In genomic region chr2:219002395-219003266, GRCh38 we compare ENCODE assay signal across 1 cellular context.
TF ChIP-seq lines count a peak whose summit lies in the region.

No MANE protein-coding gene starts in this region.

TF ChIP-seq in HepG2, 621 proteins besides CTCF, POLR2A, EP300 and RAD21 (continued from another document and continues in another):
- TF ChIP-seq PRDM15 (CRISPR knock-in tag; IDR thresholded peaks at IDR 0.05) (no peak), SRF (IDR thresholded peaks at IDR 0.05; ENCODE audit: low read depth, low read length) (no peak), ZNF296 (CRISPR knock-in tag; conservative IDR thresholded peaks at IDR 0.05) (no peak), ZHX1 (CRISPR knock-in tag; IDR thresholded peaks at IDR 0.05; ENCODE audit: low read depth) (no peak), NR1H2 (CRISPR knock-in tag; IDR thresholded peaks at IDR 0.05; ENCODE audit: borderline replicate concordance, low read depth) (no peak), ZNF549 (CRISPR knock-in tag; IDR thresholded peaks at IDR 0.05) (no peak), MIER3 (CRISPR knock-in tag; IDR thresholded peaks at IDR 0.05; ENCODE audit: borderline replicate concordance) (no peak), ZNF740 (CRISPR knock-in tag; IDR thresholded peaks at IDR 0.05) (no peak), ZNF891 (CRISPR knock-in tag; IDR thresholded peaks at IDR 0.05) (no peak), BCL6 (CRISPR knock-in tag; IDR thresholded peaks at IDR 0.05) (0 out of 2 replicates have a peak, but pooled peaks have one; percentile 48), SCMH1 (CRISPR knock-in tag; IDR thresholded peaks at IDR 0.05; ENCODE audit: borderline replicate concordance) (no peak), DPF2 (CRISPR knock-in tag; IDR thresholded peaks at IDR 0.05; ENCODE audit: borderline replicate concordance, low read depth) (no peak), ZNF34 (CRISPR knock-in tag; IDR thresholded peaks at IDR 0.05; ENCODE audit: borderline replicate concordance) (no peak), ZNF724P (CRISPR knock-in tag; IDR thresholded peaks at IDR 0.05; ENCODE audit: borderline replicate concordance) (no peak), PRDM10 (CRISPR knock-in tag; IDR thresholded peaks at IDR 0.05; ENCODE audit: low read depth) (no peak), ZNF780A (CRISPR knock-in tag; IDR thresholded peaks at IDR 0.05) (no peak), ZNF766 (CRISPR knock-in tag; IDR thresholded peaks at IDR 0.05; ENCODE audit: borderline replicate concordance) (no peak), RBFOX2 (IDR thresholded peaks at IDR 0.05; ENCODE audit: low read depth, low read length) (no peak), ATF1 (CRISPR knock-in tag; IDR thresholded peaks at IDR 0.05) (no peak), MXD4 (CRISPR knock-in tag; IDR thresholded peaks at IDR 0.05) (no peak), WIZ (CRISPR knock-in tag; IDR thresholded peaks at IDR 0.05) (no peak), ZEB1 (IDR thresholded peaks at IDR 0.05; ENCODE audit: insufficient replicate concordance, low read depth) (no peak), STAT6 (CRISPR knock-in tag; IDR thresholded peaks at IDR 0.05; ENCODE audit: borderline replicate concordance) (no peak), MED13 (CRISPR knock-in tag; IDR thresholded peaks at IDR 0.05) (no peak), ZNF567 (CRISPR knock-in tag; IDR thresholded peaks at IDR 0.05; ENCODE audit: borderline replicate concordance) (no peak), TBX3 (IDR thresholded peaks at IDR 0.05; ENCODE audit: borderline replicate concordance) (no peak), ZNF230 (CRISPR knock-in tag; IDR thresholded peaks at IDR 0.05) (no peak), ZNF615 (CRISPR knock-in tag; IDR thresholded peaks at IDR 0.05; ENCODE audit: borderline replicate concordance) (no peak), RAD51 (IDR thresholded peaks at IDR 0.05; ENCODE audit: borderline replicate concordance) (no peak), ETV6 (CRISPR knock-in tag; conservative IDR thresholded peaks at IDR 0.05) (no peak; the same call in 1 of the 2 replicates), ZNF598 (CRISPR knock-in tag; IDR thresholded peaks at IDR 0.05; ENCODE audit: borderline replicate concordance) (no peak), RXRB (CRISPR knock-in tag; IDR thresholded peaks at IDR 0.05; ENCODE audit: borderline replicate concordance) (no peak), EEA1 (CRISPR knock-in tag; IDR thresholded peaks at IDR 0.05; ENCODE audit: borderline replicate concordance) (no peak), HDAC2 (CRISPR knock-in tag; IDR thresholded peaks at IDR 0.05) (peak; percentile 11; the same call in 1 of the 2 replicates), MTF1 (CRISPR knock-in tag; IDR thresholded peaks at IDR 0.05) (no peak), SMARCE1 (IDR thresholded peaks at IDR 0.05; ENCODE audit: borderline replicate concordance) (no peak), ZNF264 (CRISPR knock-in tag; IDR thresholded peaks at IDR 0.05) (no peak), CBX1 (IDR thresholded peaks at IDR 0.05; ENCODE audit: low read depth) (no peak), MIER2 (CRISPR knock-in tag; IDR thresholded peaks at IDR 0.05) (no peak), GABPA (IDR thresholded peaks at IDR 0.05; ENCODE audit: low read depth, low read length) (no peak), GABPA (CRISPR knock-in tag; IDR thresholded peaks at IDR 0.05; ENCODE audit: low read depth) (no peak), ZNF639 (CRISPR knock-in tag; conservative IDR thresholded peaks at IDR 0.05) (no peak), BRCA1 (CRISPR knock-in tag; IDR thresholded peaks at IDR 0.05) (no peak)
- TF ChIP-seq, protein P1, sequence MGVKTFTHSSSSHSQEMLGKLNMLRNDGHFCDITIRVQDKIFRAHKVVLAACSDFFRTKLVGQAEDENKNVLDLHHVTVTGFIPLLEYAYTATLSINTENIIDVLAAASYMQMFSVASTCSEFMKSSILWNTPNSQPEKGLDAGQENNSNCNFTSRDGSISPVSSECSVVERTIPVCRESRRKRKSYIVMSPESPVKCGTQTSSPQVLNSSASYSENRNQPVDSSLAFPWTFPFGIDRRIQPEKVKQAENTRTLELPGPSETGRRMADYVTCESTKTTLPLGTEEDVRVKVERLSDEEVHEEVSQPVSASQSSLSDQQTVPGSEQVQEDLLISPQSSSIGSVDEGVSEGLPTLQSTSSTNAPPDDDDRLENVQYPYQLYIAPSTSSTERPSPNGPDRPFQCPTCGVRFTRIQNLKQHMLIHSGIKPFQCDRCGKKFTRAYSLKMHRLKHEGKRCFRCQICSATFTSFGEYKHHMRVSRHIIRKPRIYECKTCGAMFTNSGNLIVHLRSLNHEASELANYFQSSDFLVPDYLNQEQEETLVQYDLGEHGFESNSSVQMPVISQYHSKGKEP (CRISPR knock-in tag; IDR thresholded peaks at IDR 0.05) = 0 out of 2 replicates have a peak, but pooled peaks have one; percentile 74
- TF ChIP-seq, protein P2, sequence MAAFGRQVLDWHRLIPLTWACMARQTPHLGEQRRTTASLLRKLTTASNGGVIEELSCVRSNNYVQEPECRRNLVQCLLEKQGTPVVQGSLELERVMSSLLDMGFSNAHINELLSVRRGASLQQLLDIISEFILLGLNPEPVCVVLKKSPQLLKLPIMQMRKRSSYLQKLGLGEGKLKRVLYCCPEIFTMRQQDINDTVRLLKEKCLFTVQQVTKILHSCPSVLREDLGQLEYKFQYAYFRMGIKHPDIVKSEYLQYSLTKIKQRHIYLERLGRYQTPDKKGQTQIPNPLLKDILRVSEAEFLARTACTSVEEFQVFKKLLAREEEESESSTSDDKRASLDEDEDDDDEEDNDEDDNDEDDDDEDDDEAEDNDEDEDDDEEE (CRISPR knock-in tag; IDR thresholded peaks at IDR 0.05) = 0 out of 2 replicates have a peak, but pooled peaks have one; percentile 56
- TF ChIP-seq, protein P3, sequence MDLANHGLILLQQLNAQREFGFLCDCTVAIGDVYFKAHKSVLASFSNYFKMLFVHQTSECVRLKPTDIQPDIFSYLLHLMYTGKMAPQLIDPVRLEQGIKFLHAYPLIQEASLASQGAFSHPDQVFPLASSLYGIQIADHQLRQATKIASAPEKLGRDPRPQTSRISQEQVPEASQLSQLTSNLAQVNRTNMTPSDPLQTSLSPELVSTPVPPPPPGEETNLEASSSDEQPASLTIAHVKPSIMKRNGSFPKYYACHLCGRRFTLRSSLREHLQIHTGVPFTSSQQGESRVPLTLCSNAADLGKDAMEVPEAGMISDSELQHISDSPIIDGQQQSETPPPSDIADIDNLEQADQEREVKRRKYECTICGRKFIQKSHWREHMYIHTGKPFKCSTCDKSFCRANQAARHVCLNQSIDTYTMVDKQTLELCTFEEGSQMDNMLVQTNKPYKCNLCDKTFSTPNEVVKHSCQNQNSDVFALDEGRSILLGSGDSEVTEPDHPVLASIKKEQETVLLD (CRISPR knock-in tag; IDR thresholded peaks at IDR 0.05; ENCODE audit: low read depth) = no peak
